Comparison of ENCODE assay signal across 7 cellular contexts in the genomic region with DNA sequence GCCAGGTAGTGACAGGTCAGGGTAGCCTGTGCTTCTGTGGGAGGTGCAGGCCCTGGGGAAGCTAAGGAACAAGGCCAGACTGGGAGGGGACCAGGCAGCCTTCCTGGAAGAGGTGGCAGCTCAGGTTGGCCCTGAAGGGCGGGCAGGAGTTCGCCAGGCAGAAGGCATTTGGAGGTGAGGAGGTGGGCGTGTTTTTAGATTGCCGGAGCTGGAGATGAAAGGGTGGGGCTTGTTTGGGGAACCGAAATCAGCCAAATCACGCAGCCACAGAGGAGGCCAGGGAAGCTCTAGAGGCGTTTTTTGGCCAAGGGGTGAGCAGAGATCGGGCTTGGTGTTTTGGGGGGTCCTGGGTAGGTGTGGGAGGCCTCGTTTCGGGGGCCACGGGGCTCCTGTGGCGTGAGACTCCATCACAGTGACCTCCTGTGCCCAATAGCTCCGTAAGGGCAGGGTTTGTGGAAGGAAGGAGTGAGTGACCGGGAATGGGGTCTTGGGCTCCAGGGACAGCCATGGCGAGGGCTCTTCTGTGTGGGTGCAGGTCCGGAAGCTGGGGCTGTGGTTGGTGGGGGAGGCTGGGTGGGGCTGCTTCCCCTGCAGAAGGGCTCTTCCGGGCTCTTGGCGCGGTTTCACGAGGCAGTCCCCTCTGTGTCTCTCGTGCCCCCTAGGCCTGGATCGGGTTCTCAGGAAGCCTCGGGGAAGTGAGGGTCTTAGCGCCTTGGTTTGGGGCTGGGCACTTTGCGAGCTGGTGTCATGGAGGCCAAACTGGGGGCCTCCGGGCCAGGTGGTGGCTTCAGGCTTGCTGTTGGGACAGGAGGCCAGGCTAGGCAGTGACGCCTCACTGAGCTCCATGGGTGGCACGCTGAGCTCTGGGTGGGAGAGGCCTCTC.
DNase-seq lines count a peak whose midpoint lies in the region; ATAC-seq and FAIRE-seq lines count a peak whose summit lies in the region.

No MANE protein-coding gene starts in this region.

- peak overlapping the region; percentile 95 to 98 for H3K27ac Mint-ChIP-seq in effector memory CD8-positive, alpha-beta T cell

- peak overlapping the region; percentile 90 to 96 for H3K4me3 Mint-ChIP-seq in effector memory CD8-positive, alpha-beta T cell

- ATAC-seq in HG03103 (IDR thresholded peaks at IDR 0.05; ENCODE audit: low read depth, unreplicated experiment), result peak; percentile 75
- peak; percentile 75 for ATAC-seq in effector memory CD8-positive, alpha-beta T cell (replicated peaks)

- H3K9me3 Mint-ChIP-seq in effector memory CD8-positive, alpha-beta T cell, result no peaks in the 10 kb centered on the region

- H3K36me3 Mint-ChIP-seq in effector memory CD8-positive, alpha-beta T cell (ENCODE audit: insufficient read depth), result peaks cover 25% of the 10 kb centered on the region

- FAIRE-seq in GM19239 (lab: Jason Lieb, UNC), result peak; percentile 97

- H3K27me3 Mint-ChIP-seq in effector memory CD8-positive, alpha-beta T cell, result no peaks in the 10 kb centered on the region

- peaks cover 87 to 89% of the 10 kb centered on the region in 2 donors for H3K4me1 Mint-ChIP-seq in effector memory CD8-positive, alpha-beta T cell (ENCODE audit: low read depth in 2 of 2)

- DNase-seq in GM19239 (ENCODE audit: insufficient read length, low spot score) (peak; percentile 80), T-helper 22 cell (ENCODE audit: low read depth) (peak; percentile 43), NCI-H1105 treated with DMSO at 0.1 percent for 48 hours (lab: John Stamatoyannopoulos, UW) (no peak), DMS79 treated with DMSO at 0.1 percent for 48 hours (lab: John Stamatoyannopoulos, UW) (no peak)
- DNase-seq in effector memory CD8-positive, alpha-beta T cell, result peak; percentile 37 to 51 (median 38)
- DNase-seq in stimulated activated CD8-positive, alpha-beta memory T cell treated with anti-CD3 and anti-CD28 coated beads, Interleukin-4, amount 100 ng/mL, for 48 hours, result peak; percentile 65

Comparison
In these comparisons a context has a peak if more than half of its experiments do, and no peak if none do; other contexts are left out.
1. DNase-seq: peak in GM19239 (single experiment), T-helper 22 cell (single experiment), effector memory CD8-positive, alpha-beta T cell (3 of 3) and stimulated activated CD8-positive, alpha-beta memory T cell treated with anti-CD3 and anti-CD28 coated beads, Interleukin-4, amount 100 ng/mL, for 48 hours (single experiment); none in NCI-H1105 treated with DMSO at 0.1 percent for 48 hours (single experiment) and DMS79 treated with DMSO at 0.1 percent for 48 hours (single experiment).